26 cellular contexts compared by ENCODE assay signal in the genomic region with DNA sequence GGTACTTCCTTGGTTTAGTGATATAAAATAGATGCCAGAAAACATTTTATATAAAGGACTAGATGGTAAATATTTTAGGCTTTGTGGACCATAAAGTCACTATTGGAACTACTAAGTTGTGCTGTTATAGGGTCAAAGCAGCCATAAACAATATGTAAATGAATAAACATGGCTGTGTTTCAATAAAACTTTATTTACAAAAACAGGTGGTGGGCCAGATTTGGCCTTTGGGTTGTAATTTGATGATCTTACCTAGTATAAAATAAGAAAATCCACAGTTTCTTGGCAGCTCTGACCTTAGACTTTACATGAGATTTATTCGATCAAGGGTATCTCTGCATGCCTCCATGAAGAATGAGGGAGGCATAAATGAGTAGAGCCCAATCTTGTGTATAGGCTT.
"Had no signal": no experiment of that assay in that cellular context is flagged by ENCODE, and none has a peak within 500 bp of the region (broad histone marks: within the 10 kb centered on the region; RNA-seq: fewer than 3 reads in every experiment).

No MANE protein-coding gene starts in this region.

- DNase-seq: stimulated activated CD4-positive, alpha-beta T cell treated with anti-CD3 and anti-CD28 coated beads, Interleukin-2, amount 100 ng/mL, for 48 hours; stimulated activated CD4-positive, alpha-beta T cell treated with anti-CD3 and anti-CD28 coated beads, Interleukin-4, amount 100 ng/mL, for 1 hour; stimulated activated CD4-positive, alpha-beta T cell treated with anti-CD3 and anti-CD28 coated beads, Interleukin-4, amount 100 ng/mL, for 24 hours; stimulated activated CD8-positive, alpha-beta memory T cell treated with anti-CD3 and anti-CD28 coated beads, Interleukin-4, amount 100 ng/mL, for 48 hours; stimulated activated naive B cell treated with anti-CD40 and anti-IgM and Interleukin-4, amounts not matched to agents 10 μg/mL and 1 μg/mL and 100 μg/mL, for 72 hours; stimulated activated naive CD4-positive, alpha-beta T cell; stimulated activated naive CD4-positive, alpha-beta T cell treated with Interleukin-2 at 50 U/mL for 16 hours; stimulated activated naive CD8-positive, alpha-beta T cell treated with anti-CD3 and anti-CD28 coated beads, Interleukin-15, amount 100 ng/mL, for 72 hours; stimulated activated naive CD8-positive, alpha-beta T cell treated with anti-CD3 and anti-CD28 coated beads, Interleukin-15, Interleukin-2, amounts not matched to agents 100 U/mL and 50 U/mL, for 24 hours; stomach; substantia nigra; testis; thyroid gland; tibial artery; transverse colon; trophoblast cell; upper lobe of left lung; upper lobe of right lung; uterus had no signal

- FAIRE-seq: urothelium cell line had no signal

- H3K27ac ChIP-seq: stomach, suprapubic skin, testis, thoracic aorta, thyroid gland, tibial artery, tibial nerve, transverse colon, upper lobe of left lung, upper lobe of right lung, uterus, vagina had no signal

- H3K4me3 ChIP-seq: stomach, suprapubic skin, testis, thoracic aorta, thyroid gland, tibial artery, tibial nerve, transverse colon, upper lobe of left lung, upper lobe of right lung, uterus, vagina had no signal

- ATAC-seq: stimulated activated effector memory CD8-positive, alpha-beta T cell treated with anti-CD3 and anti-CD28 coated beads, Interleukin-12 subunit alpha, Interleukin-12 subunit beta, amount 100 ng/mL, for 72 hours; stimulated activated memory B cell treated with anti-CD40 and anti-IgM and Interleukin-4, amounts not matched to agents 10 μg/mL and 1 μg/mL and 100 μg/mL, for 72 hours; stimulated activated naive B cell treated with anti-CD40 and anti-IgM and Interleukin-4, amounts not matched to agents 10 μg/mL and 1 μg/mL and 100 μg/mL, for 72 hours; stimulated activated naive CD8-positive, alpha-beta T cell treated with anti-CD3 and anti-CD28 coated beads, Interleukin-15, amount 100 ng/mL, for 72 hours; stimulated activated naive CD8-positive, alpha-beta T cell treated with anti-CD3 and anti-CD28 coated beads, Interleukin-15, Interleukin-2, amounts not matched to agents 100 U/mL and 50 U/mL, for 24 hours; upper lobe of right lung had no signal

- H3K9me3 ChIP-seq: suprapubic skin, testis, thoracic aorta, thyroid gland, tibial nerve, transverse colon, upper lobe of left lung, upper lobe of right lung, uterus, vagina had no signal

- H3K4me1 ChIP-seq: stomach, suprapubic skin, testis, thyroid gland, tibial artery, tibial nerve, transverse colon, upper lobe of left lung, upper lobe of right lung, uterus, vagina had no signal

- H3K27me3 ChIP-seq: stomach, suprapubic skin, testis, thyroid gland, tibial artery, tibial nerve, transverse colon, upper lobe of left lung, upper lobe of right lung, uterus, vagina had no signal

- H3K36me3 ChIP-seq: stomach, suprapubic skin, thoracic aorta, thyroid gland, tibial artery, tibial nerve, transverse colon, upper lobe of left lung, upper lobe of right lung, uterus, vagina had no signal
